ENCODE assay signal across 20 cellular contexts in the genomic region with DNA sequence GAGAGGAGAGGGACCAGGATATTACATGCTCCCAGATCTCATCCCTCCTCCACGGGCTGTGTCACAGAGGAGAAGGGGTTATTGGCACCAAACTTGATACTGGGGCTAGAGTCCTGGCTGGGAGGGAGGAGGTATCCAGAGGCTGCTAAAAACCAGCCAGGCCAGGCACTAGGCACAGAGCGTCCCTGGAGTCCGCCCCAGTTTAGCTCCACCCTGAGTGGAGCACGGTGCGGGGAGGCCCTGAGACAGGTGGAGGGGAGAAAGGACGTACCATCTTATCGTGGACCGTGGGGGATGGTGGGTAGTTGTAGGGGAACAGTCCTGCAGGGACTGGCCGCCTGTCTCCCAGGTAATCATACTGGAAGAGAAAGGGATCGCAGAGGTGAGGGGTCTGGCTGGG. TPM values are rescaled to one million over a fixed set of nuclear protein-coding genes. Genes with fewer than 3 reads are reported as not detected.
A peak's percentile ranks its signal among the peaks of the same experiment; 100 is the strongest.
DNase-seq lines count a peak whose midpoint lies in the region; ATAC-seq and TF ChIP-seq lines count a peak whose summit lies in the region.
"Had no signal": no experiment of that assay in that cellular context is flagged by ENCODE, and none has a peak within 500 bp of the region (broad histone marks: within the 10 kb centered on the region; RNA-seq: fewer than 3 reads in every experiment).

No MANE protein-coding gene starts in this region.

- ATAC-seq in left ventricle myocardium superior (no peak), PC-3 (no peak)

- no peak overlapping the region for H2BK5ac ChIP-seq in neuronal stem cell (ENCODE audit: low read length)

- H3K9me3 ChIP-seq in left ventricle myocardium inferior (replicated peaks): no peaks in the 10 kb centered on the region
- H3K9me3 ChIP-seq in neuronal stem cell (replicated peaks in 1 of 2; ENCODE audit: control insufficient read depth in 2 of 2, insufficient read depth in 1 of 2, low read depth in 1 of 2, low read length in 2 of 2): no peaks in the 10 kb centered on the region
- H3K9me3 ChIP-seq in PC-3 (ENCODE audit: low read length): no peaks in the 10 kb centered on the region
- H3K9me3 ChIP-seq: SJSA1 had no signal

- peaks cover 14% of the 10 kb centered on the region for H3K27me3 Mint-ChIP-seq in endothelial cell (ENCODE audit: unreplicated experiment)

- H3K79me2 ChIP-seq in PC-3 (ENCODE audit: low read length): no peaks in the 10 kb centered on the region

- TF ChIP-seq CTCF in left ventricle myocardium inferior (IDR thresholded peaks at IDR 0.05; ENCODE audit: borderline replicate concordance) (no peak), endothelial cell (IDR thresholded peaks at IDR 0.05; ENCODE audit: unreplicated experiment) (no peak), PC-3 (conservative IDR thresholded peaks at IDR 0.05; ENCODE audit: low read depth, low read length) (no peak), GM13977 (IDR thresholded peaks at IDR 0.05; ENCODE audit: extremely low read depth, insufficient read depth, missing control alignments) (no peak)

- H3K4me2 ChIP-seq in neuronal stem cell (ENCODE audit: insufficient read depth, low read length, poor library complexity, severe bottlenecking): no peak overlapping the region
- no peak overlapping the region for H3K4me2 ChIP-seq in PC-3 (ENCODE audit: low read length)

- H3K9ac ChIP-seq in neuronal stem cell (ENCODE audit: low read depth, low read length, poor library complexity) (no peak overlapping the region), PC-3 (ENCODE audit: low read length) (no peak overlapping the region)

- intact Hi-C loops in left ventricle myocardium inferior (cut with micrococcal nuclease) (no loop called here), left ventricle myocardium superior (cut with micrococcal nuclease) (no loop called here), PC-3 (cut with micrococcal nuclease) (loop anchor here (5.0 kb wide), 1 partner anchor 246 kb away; no protein-coding TSS in a partner anchor)

- H3K27me3 ChIP-seq in left ventricle myocardium inferior (ENCODE audit: low read depth) (no peaks in the 10 kb centered on the region), neuronal stem cell (ENCODE audit: control insufficient read depth in 3 of 3, insufficient read depth in 3 of 3, low read depth in 1 of 3, low read length in 3 of 3) (no peaks in the 10 kb centered on the region), PC-3 (ENCODE audit: low read length) (no peaks in the 10 kb centered on the region)
- H3K27me3 ChIP-seq: SJSA1 had no signal

- no TSS peak for BruUV-seq in PC-3 (replicated peaks; lab: Mats Ljungman, UMichigan)

- no CpG with 5 or more reads among the region's 10 CpGs for WGBS in neuronal stem cell (ENCODE audit: extremely low coverage in 2 of 2, insufficient read length in 2 of 2, insufficient replicate concordance in 1 of 2), 2 donors

- no peaks in the 10 kb centered on the region for H3K79me1 ChIP-seq in neuronal stem cell (ENCODE audit: low read depth, low read length)

- H2BK12ac ChIP-seq in neuronal stem cell (ENCODE audit: low read length): no peak overlapping the region

- H3K4me1 ChIP-seq in left ventricle myocardium inferior: peaks cover 4% of the 10 kb centered on the region
- peaks cover 15 to 31% of the 10 kb centered on the region in 2 donors for H3K4me1 ChIP-seq in neuronal stem cell (ENCODE audit: control insufficient read depth in 2 of 2, insufficient read depth in 1 of 2, low read depth in 1 of 2, low read length in 2 of 2)
- no peaks in the 10 kb centered on the region for H3K4me1 ChIP-seq in PC-3 (ENCODE audit: insufficient read depth, low read length)

- no peak overlapping the region for H2BK120ac ChIP-seq in neuronal stem cell (ENCODE audit: low read depth, low read length)

- H3K9me3 Mint-ChIP-seq in endothelial cell (ENCODE audit: unreplicated experiment): no peaks in the 10 kb centered on the region
- H3K9me3 Mint-ChIP-seq: CD14-positive monocyte, HFFc6 had no signal

- H3K4me1 Mint-ChIP-seq in endothelial cell (ENCODE audit: unreplicated experiment): peaks cover 18% of the 10 kb centered on the region

- H3K27ac ChIP-seq in left ventricle myocardium inferior (replicated peaks) (peak overlapping the region; percentile 35), neuronal stem cell (replicated peaks; ENCODE audit: low read length) (no peak overlapping the region), PC-3 (ENCODE audit: low read length) (no peak overlapping the region)
- H3K27ac ChIP-seq: RWPE1, SJSA1 had no signal

- H3K36me3 ChIP-seq in left ventricle myocardium inferior (peaks cover 27% of the 10 kb centered on the region), neuronal stem cell (replicated peaks in 1 of 2; ENCODE audit: control insufficient read depth in 2 of 2, insufficient read depth in 2 of 2, low read length in 2 of 2) (peaks cover 0 to 38% of the 10 kb centered on the region in 2 donors), PC-3 (ENCODE audit: low read depth, low read length) (peaks cover 16% of the 10 kb centered on the region)
- H3K36me3 ChIP-seq: SJSA1 had no signal

- H4K8ac ChIP-seq in neuronal stem cell (ENCODE audit: low read depth, low read length): no peak overlapping the region

- H2AFZ ChIP-seq in neuronal stem cell (ENCODE audit: low read length) (no peak overlapping the region), PC-3 (ENCODE audit: low read length) (no peak overlapping the region)

- no peak overlapping the region for H3K4ac ChIP-seq in neuronal stem cell (ENCODE audit: low read length)

- in situ Hi-C loops in GM13977 (cut with MboI; ENCODE audit: low pct_unique_long_range_greater_than_20kb, low sequenced_read_pairs, unreplicated experiment): no loop called here

- POLR2A ChIA-PET in PC-3 (lab: Charles Lee; ENCODE audit: unreplicated experiment): no interaction called here

- no peak overlapping the region for H2AK5ac ChIP-seq in neuronal stem cell (ENCODE audit: low read depth, low read length)

- no peak overlapping the region for H3K27ac Mint-ChIP-seq in endothelial cell (ENCODE audit: unreplicated experiment)
- H3K27ac Mint-ChIP-seq: HFFc6 had no signal

- H2BK15ac ChIP-seq in neuronal stem cell (ENCODE audit: low read length): peak overlapping the region; percentile 47

- no peak overlapping the region for H3K18ac ChIP-seq in neuronal stem cell (ENCODE audit: low read length)

- H3K4me3 Mint-ChIP-seq in endothelial cell (ENCODE audit: unreplicated experiment): peak overlapping the region; percentile 49
- H3K4me3 Mint-ChIP-seq: HFFc6 had no signal

- H3K14ac ChIP-seq in neuronal stem cell (ENCODE audit: low read length): no peak overlapping the region

- H3K4me3 ChIP-seq in left ventricle myocardium inferior (no peak overlapping the region), neuronal stem cell (ENCODE audit: low read length in 2 of 2) (no peak overlapping the region), PC-3 (ENCODE audit: low read length) (no peak overlapping the region)
- H3K4me3 ChIP-seq: SJSA1 had no signal

- no peak overlapping the region for H3K23ac ChIP-seq in neuronal stem cell (ENCODE audit: low read depth, low read length, poor library complexity)

- no peaks in the 10 kb centered on the region for H4K20me1 ChIP-seq in PC-3 (ENCODE audit: low read length)

- no peak overlapping the region for H4K91ac ChIP-seq in neuronal stem cell (ENCODE audit: low read depth, low read length, poor library complexity)

- H3K9me2 ChIP-seq in PC-3 (replicated peaks; ENCODE audit: low read length): no peaks in the 10 kb centered on the region

- H3K36me3 Mint-ChIP-seq in endothelial cell (ENCODE audit: low read depth, unreplicated experiment): no peaks in the 10 kb centered on the region
- H3K36me3 Mint-ChIP-seq: CD14-positive monocyte had no signal

- H3F3A ChIP-seq in PC-3 (ENCODE audit: low read length, unreplicated experiment): no peaks in the 10 kb centered on the region

- no peak for DNase-seq in left ventricle myocardium inferior
- DNase-seq in left ventricle myocardium superior: no peak
- DNase-seq in endothelial cell (ENCODE audit: low spot score): no peak
- DNase-seq in neuronal stem cell (ENCODE audit: low spot score): no peak
- no peak for DNase-seq in PC-3
- no peak for DNase-seq in GM13977 (ENCODE audit: low spot score)
- DNase-seq in AML-193 (lab: John Stamatoyannopoulos, UW): no peak
- no peak for DNase-seq in NCI-H2029 treated with DMSO at 0.1 percent for 48 hours (lab: John Stamatoyannopoulos, UW)
- DNase-seq: COR-L47, DMS153, KBM-7, NCI-H1048, NCI-H345, NCI-H526 treated with DMSO at 0.1 percent for 48 hours had no signal

- CTCF ChIA-PET in PC-3 (lab: Charles Lee): no interaction called here

RNA-seq across cellular contexts. Expression of gene GOLT1A, which starts 42.7 kb away (rescaled TPM):
- not detected for total RNA-seq in left ventricle myocardium inferior
- total RNA-seq in left ventricle myocardium superior: not detected
- 0.51 TPM for total RNA-seq in endothelial cell (ENCODE audit: unreplicated experiment)
- 0.22 TPM for polyA plus RNA-seq in neuronal stem cell (2013, experiment 1 of 2)
- 0.29 TPM for polyA plus RNA-seq in neuronal stem cell (2013, experiment 2 of 2)
- total RNA-seq in PC-3 (2014; rRNA removed): 4.9 and 13.3 TPM in 2 replicates
- total RNA-seq: HFFc6, HT1080, OCI-LY7, SJSA1 had no signal
- polyA plus RNA-seq: CD14-positive monocyte had no signal
